Comparison of ENCODE assay signal across 1 cellular context in genomic region chr2:21228041-21228895, GRCh38.
A peak's percentile ranks its signal among the peaks of the same experiment; 100 is the strongest.
TF ChIP-seq lines count a peak whose summit lies in the region.

No MANE protein-coding gene starts in this region.

TF ChIP-seq in K562, 482 proteins besides CTCF, POLR2A, EP300 and RAD21 (continued from another document and continues in another):
- TF ChIP-seq, protein P1, sequence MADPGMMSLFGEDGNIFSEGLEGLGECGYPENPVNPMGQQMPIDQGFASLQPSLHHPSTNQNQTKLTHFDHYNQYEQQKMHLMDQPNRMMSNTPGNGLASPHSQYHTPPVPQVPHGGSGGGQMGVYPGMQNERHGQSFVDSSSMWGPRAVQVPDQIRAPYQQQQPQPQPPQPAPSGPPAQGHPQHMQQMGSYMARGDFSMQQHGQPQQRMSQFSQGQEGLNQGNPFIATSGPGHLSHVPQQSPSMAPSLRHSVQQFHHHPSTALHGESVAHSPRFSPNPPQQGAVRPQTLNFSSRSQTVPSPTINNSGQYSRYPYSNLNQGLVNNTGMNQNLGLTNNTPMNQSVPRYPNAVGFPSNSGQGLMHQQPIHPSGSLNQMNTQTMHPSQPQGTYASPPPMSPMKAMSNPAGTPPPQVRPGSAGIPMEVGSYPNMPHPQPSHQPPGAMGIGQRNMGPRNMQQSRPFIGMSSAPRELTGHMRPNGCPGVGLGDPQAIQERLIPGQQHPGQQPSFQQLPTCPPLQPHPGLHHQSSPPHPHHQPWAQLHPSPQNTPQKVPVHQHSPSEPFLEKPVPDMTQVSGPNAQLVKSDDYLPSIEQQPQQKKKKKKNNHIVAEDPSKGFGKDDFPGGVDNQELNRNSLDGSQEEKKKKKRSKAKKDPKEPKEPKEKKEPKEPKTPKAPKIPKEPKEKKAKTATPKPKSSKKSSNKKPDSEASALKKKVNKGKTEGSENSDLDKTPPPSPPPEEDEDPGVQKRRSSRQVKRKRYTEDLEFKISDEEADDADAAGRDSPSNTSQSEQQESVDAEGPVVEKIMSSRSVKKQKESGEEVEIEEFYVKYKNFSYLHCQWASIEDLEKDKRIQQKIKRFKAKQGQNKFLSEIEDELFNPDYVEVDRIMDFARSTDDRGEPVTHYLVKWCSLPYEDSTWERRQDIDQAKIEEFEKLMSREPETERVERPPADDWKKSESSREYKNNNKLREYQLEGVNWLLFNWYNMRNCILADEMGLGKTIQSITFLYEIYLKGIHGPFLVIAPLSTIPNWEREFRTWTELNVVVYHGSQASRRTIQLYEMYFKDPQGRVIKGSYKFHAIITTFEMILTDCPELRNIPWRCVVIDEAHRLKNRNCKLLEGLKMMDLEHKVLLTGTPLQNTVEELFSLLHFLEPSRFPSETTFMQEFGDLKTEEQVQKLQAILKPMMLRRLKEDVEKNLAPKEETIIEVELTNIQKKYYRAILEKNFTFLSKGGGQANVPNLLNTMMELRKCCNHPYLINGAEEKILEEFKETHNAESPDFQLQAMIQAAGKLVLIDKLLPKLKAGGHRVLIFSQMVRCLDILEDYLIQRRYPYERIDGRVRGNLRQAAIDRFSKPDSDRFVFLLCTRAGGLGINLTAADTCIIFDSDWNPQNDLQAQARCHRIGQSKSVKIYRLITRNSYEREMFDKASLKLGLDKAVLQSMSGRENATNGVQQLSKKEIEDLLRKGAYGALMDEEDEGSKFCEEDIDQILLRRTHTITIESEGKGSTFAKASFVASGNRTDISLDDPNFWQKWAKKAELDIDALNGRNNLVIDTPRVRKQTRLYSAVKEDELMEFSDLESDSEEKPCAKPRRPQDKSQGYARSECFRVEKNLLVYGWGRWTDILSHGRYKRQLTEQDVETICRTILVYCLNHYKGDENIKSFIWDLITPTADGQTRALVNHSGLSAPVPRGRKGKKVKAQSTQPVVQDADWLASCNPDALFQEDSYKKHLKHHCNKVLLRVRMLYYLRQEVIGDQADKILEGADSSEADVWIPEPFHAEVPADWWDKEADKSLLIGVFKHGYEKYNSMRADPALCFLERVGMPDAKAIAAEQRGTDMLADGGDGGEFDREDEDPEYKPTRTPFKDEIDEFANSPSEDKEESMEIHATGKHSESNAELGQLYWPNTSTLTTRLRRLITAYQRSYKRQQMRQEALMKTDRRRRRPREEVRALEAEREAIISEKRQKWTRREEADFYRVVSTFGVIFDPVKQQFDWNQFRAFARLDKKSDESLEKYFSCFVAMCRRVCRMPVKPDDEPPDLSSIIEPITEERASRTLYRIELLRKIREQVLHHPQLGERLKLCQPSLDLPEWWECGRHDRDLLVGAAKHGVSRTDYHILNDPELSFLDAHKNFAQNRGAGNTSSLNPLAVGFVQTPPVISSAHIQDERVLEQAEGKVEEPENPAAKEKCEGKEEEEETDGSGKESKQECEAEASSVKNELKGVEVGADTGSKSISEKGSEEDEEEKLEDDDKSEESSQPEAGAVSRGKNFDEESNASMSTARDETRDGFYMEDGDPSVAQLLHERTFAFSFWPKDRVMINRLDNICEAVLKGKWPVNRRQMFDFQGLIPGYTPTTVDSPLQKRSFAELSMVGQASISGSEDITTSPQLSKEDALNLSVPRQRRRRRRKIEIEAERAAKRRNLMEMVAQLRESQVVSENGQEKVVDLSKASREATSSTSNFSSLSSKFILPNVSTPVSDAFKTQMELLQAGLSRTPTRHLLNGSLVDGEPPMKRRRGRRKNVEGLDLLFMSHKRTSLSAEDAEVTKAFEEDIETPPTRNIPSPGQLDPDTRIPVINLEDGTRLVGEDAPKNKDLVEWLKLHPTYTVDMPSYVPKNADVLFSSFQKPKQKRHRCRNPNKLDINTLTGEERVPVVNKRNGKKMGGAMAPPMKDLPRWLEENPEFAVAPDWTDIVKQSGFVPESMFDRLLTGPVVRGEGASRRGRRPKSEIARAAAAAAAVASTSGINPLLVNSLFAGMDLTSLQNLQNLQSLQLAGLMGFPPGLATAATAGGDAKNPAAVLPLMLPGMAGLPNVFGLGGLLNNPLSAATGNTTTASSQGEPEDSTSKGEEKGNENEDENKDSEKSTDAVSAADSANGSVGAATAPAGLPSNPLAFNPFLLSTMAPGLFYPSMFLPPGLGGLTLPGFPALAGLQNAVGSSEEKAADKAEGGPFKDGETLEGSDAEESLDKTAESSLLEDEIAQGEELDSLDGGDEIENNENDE (IDR thresholded peaks at IDR 0.05; ENCODE audit: low read depth, low read length), result no peak
- peak; percentile 77 for TF ChIP-seq FOXM1 (IDR thresholded peaks at IDR 0.05; ENCODE audit: low read depth)
- no peak for TF ChIP-seq FOXM1 (CRISPR knock-in tag; IDR thresholded peaks at IDR 0.05; ENCODE audit: low read depth)
- TF ChIP-seq SAP30 (IDR thresholded peaks at IDR 0.05; ENCODE audit: borderline replicate concordance, insufficient read depth, low read depth, low read length, poor library complexity, severe bottlenecking), result no peak
- TF ChIP-seq, protein P2, sequence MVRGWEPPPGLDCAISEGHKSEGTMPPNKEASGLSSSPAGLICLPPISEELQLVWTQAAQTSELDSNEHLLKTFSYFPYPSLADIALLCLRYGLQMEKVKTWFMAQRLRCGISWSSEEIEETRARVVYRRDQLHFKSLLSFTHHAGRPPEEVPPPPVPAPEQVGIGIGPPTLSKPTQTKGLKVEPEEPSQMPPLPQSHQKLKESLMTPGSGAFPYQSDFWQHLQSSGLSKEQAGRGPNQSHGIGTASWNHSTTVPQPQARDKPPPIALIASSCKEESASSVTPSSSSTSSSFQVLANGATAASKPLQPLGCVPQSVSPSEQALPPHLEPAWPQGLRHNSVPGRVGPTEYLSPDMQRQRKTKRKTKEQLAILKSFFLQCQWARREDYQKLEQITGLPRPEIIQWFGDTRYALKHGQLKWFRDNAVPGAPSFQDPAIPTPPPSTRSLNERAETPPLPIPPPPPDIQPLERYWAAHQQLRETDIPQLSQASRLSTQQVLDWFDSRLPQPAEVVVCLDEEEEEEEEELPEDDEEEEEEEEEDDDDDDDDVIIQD (CRISPR knock-in tag; IDR thresholded peaks at IDR 0.05), result no peak
- TF ChIP-seq NR4A1 (CRISPR knock-in tag; IDR thresholded peaks at IDR 0.05), result no peak
- TF ChIP-seq NR4A1 (tag; IDR thresholded peaks at IDR 0.05), result 0 out of 2 replicates have a peak, but pooled peaks have one; percentile 44
- TF ChIP-seq MYNN (IDR thresholded peaks at IDR 0.05), result peak; percentile 53; the same call in 1 of the 2 replicates
- TF ChIP-seq MYNN (CRISPR knock-in tag; IDR thresholded peaks at IDR 0.05), result no peak
- peak; percentile 58 for TF ChIP-seq TAF9B (IDR thresholded peaks at IDR 0.05; ENCODE audit: partially characterized antibody)
- peak; percentile 38; the same call in 1 of the 2 replicates for TF ChIP-seq ZNF274 (IDR thresholded peaks at IDR 0.05; ENCODE audit: borderline replicate concordance, low read depth, low read length)
- TF ChIP-seq, protein P3, sequence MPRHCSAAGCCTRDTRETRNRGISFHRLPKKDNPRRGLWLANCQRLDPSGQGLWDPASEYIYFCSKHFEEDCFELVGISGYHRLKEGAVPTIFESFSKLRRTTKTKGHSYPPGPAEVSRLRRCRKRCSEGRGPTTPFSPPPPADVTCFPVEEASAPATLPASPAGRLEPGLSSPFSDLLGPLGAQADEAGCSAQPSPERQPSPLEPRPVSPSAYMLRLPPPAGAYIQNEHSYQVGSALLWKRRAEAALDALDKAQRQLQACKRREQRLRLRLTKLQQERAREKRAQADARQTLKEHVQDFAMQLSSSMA (CRISPR knock-in tag; IDR thresholded peaks at IDR 0.05), result no peak
- TF ChIP-seq LARP7 (IDR thresholded peaks at IDR 0.05), result no peak
- no peak for TF ChIP-seq ELF4 (CRISPR knock-in tag; IDR thresholded peaks at IDR 0.05)
- TF ChIP-seq FUS (optimal IDR thresholded peaks at IDR 0.05; ENCODE audit: low read depth, low read length), result no peak
- TF ChIP-seq TFAM (CRISPR knock-in tag; conservative IDR thresholded peaks at IDR 0.05), result no peak
- no peak for TF ChIP-seq DLX4 (CRISPR knock-in tag; IDR thresholded peaks at IDR 0.05)
- peak; percentile 69; the same call in 1 of the 2 replicates for TF ChIP-seq HDAC2 (IDR thresholded peaks at IDR 0.05)
- TF ChIP-seq EWSR1 (IDR thresholded peaks at IDR 0.05; ENCODE audit: borderline replicate concordance, low read depth, partially characterized antibody), result no peak
- no peak for TF ChIP-seq ZNF41 (CRISPR knock-in tag; conservative IDR thresholded peaks at IDR 0.05)
- no peak for TF ChIP-seq ZNF133 (CRISPR knock-in tag; IDR thresholded peaks at IDR 0.05)
- no peak for TF ChIP-seq CBX1 (IDR thresholded peaks at IDR 0.05; ENCODE audit: low read depth)
- TF ChIP-seq PHF21A (IDR thresholded peaks at IDR 0.05; ENCODE audit: borderline replicate concordance, low read depth), result no peak
- no peak for TF ChIP-seq NR3C1 (CRISPR knock-in tag; IDR thresholded peaks at IDR 0.05)
- no peak for TF ChIP-seq GATAD2B (IDR thresholded peaks at IDR 0.05; ENCODE audit: borderline replicate concordance)
- no peak for TF ChIP-seq ZC3H8 (IDR thresholded peaks at IDR 0.05)
- TF ChIP-seq, protein P4, sequence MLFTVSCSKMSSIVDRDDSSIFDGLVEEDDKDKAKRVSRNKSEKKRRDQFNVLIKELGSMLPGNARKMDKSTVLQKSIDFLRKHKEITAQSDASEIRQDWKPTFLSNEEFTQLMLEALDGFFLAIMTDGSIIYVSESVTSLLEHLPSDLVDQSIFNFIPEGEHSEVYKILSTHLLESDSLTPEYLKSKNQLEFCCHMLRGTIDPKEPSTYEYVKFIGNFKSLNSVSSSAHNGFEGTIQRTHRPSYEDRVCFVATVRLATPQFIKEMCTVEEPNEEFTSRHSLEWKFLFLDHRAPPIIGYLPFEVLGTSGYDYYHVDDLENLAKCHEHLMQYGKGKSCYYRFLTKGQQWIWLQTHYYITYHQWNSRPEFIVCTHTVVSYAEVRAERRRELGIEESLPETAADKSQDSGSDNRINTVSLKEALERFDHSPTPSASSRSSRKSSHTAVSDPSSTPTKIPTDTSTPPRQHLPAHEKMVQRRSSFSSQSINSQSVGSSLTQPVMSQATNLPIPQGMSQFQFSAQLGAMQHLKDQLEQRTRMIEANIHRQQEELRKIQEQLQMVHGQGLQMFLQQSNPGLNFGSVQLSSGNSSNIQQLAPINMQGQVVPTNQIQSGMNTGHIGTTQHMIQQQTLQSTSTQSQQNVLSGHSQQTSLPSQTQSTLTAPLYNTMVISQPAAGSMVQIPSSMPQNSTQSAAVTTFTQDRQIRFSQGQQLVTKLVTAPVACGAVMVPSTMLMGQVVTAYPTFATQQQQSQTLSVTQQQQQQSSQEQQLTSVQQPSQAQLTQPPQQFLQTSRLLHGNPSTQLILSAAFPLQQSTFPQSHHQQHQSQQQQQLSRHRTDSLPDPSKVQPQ (CRISPR knock-in tag; IDR thresholded peaks at IDR 0.05; ENCODE audit: borderline replicate concordance), result no peak
- no peak for TF ChIP-seq DEAF1 (CRISPR knock-in tag; IDR thresholded peaks at IDR 0.05)
- no peak for TF ChIP-seq HMGN3 (IDR thresholded peaks at IDR 0.05; ENCODE audit: borderline replicate concordance, extremely low read depth, insufficient read length, low read depth, low read length)
- TF ChIP-seq, protein P5, sequence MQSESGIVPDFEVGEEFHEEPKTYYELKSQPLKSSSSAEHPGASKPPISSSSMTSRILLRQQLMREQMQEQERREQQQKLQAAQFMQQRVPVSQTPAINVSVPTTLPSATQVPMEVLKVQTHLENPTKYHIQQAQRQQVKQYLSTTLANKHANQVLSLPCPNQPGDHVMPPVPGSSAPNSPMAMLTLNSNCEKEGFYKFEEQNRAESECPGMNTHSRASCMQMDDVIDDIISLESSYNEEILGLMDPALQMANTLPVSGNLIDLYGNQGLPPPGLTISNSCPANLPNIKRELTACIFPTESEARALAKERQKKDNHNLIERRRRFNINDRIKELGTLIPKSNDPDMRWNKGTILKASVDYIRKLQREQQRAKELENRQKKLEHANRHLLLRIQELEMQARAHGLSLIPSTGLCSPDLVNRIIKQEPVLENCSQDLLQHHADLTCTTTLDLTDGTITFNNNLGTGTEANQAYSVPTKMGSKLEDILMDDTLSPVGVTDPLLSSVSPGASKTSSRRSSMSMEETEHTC (IDR thresholded peaks at IDR 0.05), result no peak
- TF ChIP-seq ZNF586 (CRISPR knock-in tag; conservative IDR thresholded peaks at IDR 0.05), result no peak
- TF ChIP-seq, protein P6, sequence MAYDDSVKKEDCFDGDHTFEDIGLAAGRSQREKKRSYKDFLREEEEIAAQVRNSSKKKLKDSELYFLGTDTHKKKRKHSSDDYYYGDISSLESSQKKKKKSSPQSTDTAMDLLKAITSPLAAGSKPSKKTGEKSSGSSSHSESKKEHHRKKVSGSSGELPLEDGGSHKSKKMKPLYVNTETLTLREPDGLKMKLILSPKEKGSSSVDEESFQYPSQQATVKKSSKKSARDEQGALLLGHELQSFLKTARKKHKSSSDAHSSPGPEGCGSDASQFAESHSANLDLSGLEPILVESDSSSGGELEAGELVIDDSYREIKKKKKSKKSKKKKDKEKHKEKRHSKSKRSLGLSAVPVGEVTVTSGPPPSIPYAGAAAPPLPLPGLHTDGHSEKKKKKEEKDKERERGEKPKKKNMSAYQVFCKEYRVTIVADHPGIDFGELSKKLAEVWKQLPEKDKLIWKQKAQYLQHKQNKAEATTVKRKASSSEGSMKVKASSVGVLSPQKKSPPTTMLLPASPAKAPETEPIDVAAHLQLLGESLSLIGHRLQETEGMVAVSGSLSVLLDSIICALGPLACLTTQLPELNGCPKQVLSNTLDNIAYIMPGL (CRISPR knock-in tag; IDR thresholded peaks at IDR 0.05), result no peak
